ENCODE assay signal across 24 cellular contexts in genomic region chr6:18412644-18413043, GRCh38. TPM values are rescaled to one million over a fixed set of nuclear protein-coding genes. Genes with fewer than 3 reads are reported as not detected.
A peak's percentile ranks its signal among the peaks of the same experiment; 100 is the strongest.
DNase-seq lines count a peak whose midpoint lies in the region; ATAC-seq, FAIRE-seq and TF ChIP-seq lines count a peak whose summit lies in the region.
"Had no signal": no experiment of that assay in that cellular context is flagged by ENCODE, and none has a peak within 500 bp of the region (broad histone marks: within the 10 kb centered on the region; RNA-seq: fewer than 3 reads in every experiment).

No MANE protein-coding gene starts in this region.

- TF ChIP-seq RAD21 in HepG2 (CRISPR knock-in tag; IDR thresholded peaks at IDR 0.05), result no peak

- intact Hi-C loops in left lung (cut with DNase I) (no loop called here), HepG2 (cut with micrococcal nuclease; ENCODE audit: unreplicated experiment) (no loop called here)

- H3K4me1 ChIP-seq in GM23248 (ENCODE audit: insufficient read depth), result peaks cover 28% of the 10 kb centered on the region
- H3K4me1 ChIP-seq in astrocyte (ENCODE audit: insufficient read depth, low read length), result peaks cover 9% of the 10 kb centered on the region
- H3K4me1 ChIP-seq in neutrophil (ENCODE audit: control insufficient read depth in 1 of 2, insufficient read depth in 1 of 2, low read depth in 1 of 2, low read length in 1 of 2), result peaks cover 56 to 59% of the 10 kb centered on the region in 2 experiments
- H3K4me1 ChIP-seq in left lung, result peaks cover 0 to 78% of the 10 kb centered on the region in 2 donors
- H3K4me1 ChIP-seq in effector memory CD4-positive, alpha-beta T cell (ENCODE audit: control insufficient read depth, insufficient read depth, low read length, poor library complexity, severe bottlenecking), result no peaks in the 10 kb centered on the region
- H3K4me1 ChIP-seq in HepG2 (ENCODE audit: insufficient read depth, low read length), result peaks cover 10% of the 10 kb centered on the region
- H3K4me1 ChIP-seq: breast epithelium, SJCRH30 had no signal

- H3K79me2 ChIP-seq in GM23248 (ENCODE audit: insufficient read depth) (no peaks in the 10 kb centered on the region), astrocyte (ENCODE audit: insufficient read depth, low read length) (no peaks in the 10 kb centered on the region), HepG2 (ENCODE audit: insufficient read depth, low read length) (no peaks in the 10 kb centered on the region)

- TF ChIP-seq EP300 in HepG2 (IDR thresholded peaks at IDR 0.05; ENCODE audit: low read depth in 2 of 2, low read length in 2 of 2) (no peak), HepG2 (CRISPR knock-in tag; IDR thresholded peaks at IDR 0.05; ENCODE audit: borderline replicate concordance) (no peak)

- H3F3A ChIP-seq in GM23248 (ENCODE audit: insufficient read depth), result peaks cover 11% of the 10 kb centered on the region; the same call in 1 of the 2 replicates

- H3K36me3 ChIP-seq in GM23248 (ENCODE audit: low read depth), result no peaks in the 10 kb centered on the region
- H3K36me3 ChIP-seq in astrocyte (ENCODE audit: insufficient read depth, low read length), result no peaks in the 10 kb centered on the region
- H3K36me3 ChIP-seq in neutrophil, result peaks cover 8% of the 10 kb centered on the region
- H3K36me3 ChIP-seq in left lung, result peaks cover 0 to 19% of the 10 kb centered on the region in 2 donors
- no peaks in the 10 kb centered on the region for H3K36me3 ChIP-seq in effector memory CD4-positive, alpha-beta T cell (ENCODE audit: control insufficient read depth, insufficient read depth, low read length)
- no peaks in the 10 kb centered on the region; a peak in 2 of 5 replicates for H3K36me3 ChIP-seq in HepG2 (replicated peaks in 1 of 2; ENCODE audit: control insufficient read depth in 1 of 2, insufficient read depth in 2 of 2, low read length in 2 of 2)
- H3K36me3 ChIP-seq: breast epithelium, SJCRH30 had no signal

- CTCF ChIA-PET in HepG2 (lab: Yijun Ruan, JAX; ENCODE audit: low intra/inter-chr PET ratio, low total read pairs), result no interaction called here

- H3K9ac ChIP-seq in GM23248, result no peak overlapping the region
- H3K9ac ChIP-seq in astrocyte (ENCODE audit: low read length), result peak overlapping the region; percentile 18
- no peak overlapping the region for H3K9ac ChIP-seq in HepG2 (ENCODE audit: insufficient read depth, low read depth, low read length)

- 72 to 81% methylated on average over 1 of the region's 1 CpG for WGBS in GM23248 (ENCODE audit: low coverage in 1 of 2, low lambda C conversion rate in 2 of 2, missing lambda C conversion rate in 2 of 2), 2 experiments
- 95% methylated on average over 1 of the region's 1 CpG for WGBS in HepG2 (ENCODE audit: low lambda C conversion rate)

- H3K27ac Mint-ChIP-seq in astrocyte (ENCODE audit: unreplicated experiment) (no peak overlapping the region), endothelial cell (ENCODE audit: unreplicated experiment) (no peak overlapping the region)
- H3K27ac Mint-ChIP-seq: activated CD4-positive, alpha-beta memory T cell treated with anti-CD3 and anti-CD28 coated beads, Interleukin-2, amount 10 ng/mL, durations not matched to agents 7 days and 5 days; activated naive CD4-positive, alpha-beta T cell treated with anti-CD3 and anti-CD28 coated beads, Interleukin-2, amount 10 ng/mL, durations not matched to agents 7 days and 5 days; CD8-positive, alpha-beta T cell; HFFc6; nephron progenitor cell had no signal

- no peaks in the 10 kb centered on the region for H3K9me3 Mint-ChIP-seq in astrocyte (ENCODE audit: unreplicated experiment)
- no peaks in the 10 kb centered on the region for H3K9me3 Mint-ChIP-seq in endothelial cell (ENCODE audit: unreplicated experiment)
- H3K9me3 Mint-ChIP-seq: activated CD4-positive, alpha-beta memory T cell treated with anti-CD3 and anti-CD28 coated beads, Interleukin-2, amount 10 ng/mL, durations not matched to agents 7 days and 5 days; activated naive CD4-positive, alpha-beta T cell treated with anti-CD3 and anti-CD28 coated beads, Interleukin-2, amount 10 ng/mL, durations not matched to agents 7 days and 5 days; CD8-positive, alpha-beta T cell; HFFc6; nephron progenitor cell had no signal

- no peak for TF ChIP-seq CTCF in astrocyte (IDR thresholded peaks at IDR 0.05; ENCODE audit: insufficient read depth, low read depth, low read length)
- no peak for TF ChIP-seq CTCF in neutrophil (IDR thresholded peaks at IDR 0.05)
- TF ChIP-seq CTCF in left lung (IDR thresholded peaks at IDR 0.05), result no peak
- TF ChIP-seq CTCF in endothelial cell (IDR thresholded peaks at IDR 0.05; ENCODE audit: unreplicated experiment), result no peak
- TF ChIP-seq CTCF in HepG2 (CRISPR knock-in tag; IDR thresholded peaks at IDR 0.05), result no peak

- in situ Hi-C loops in GM23248 (cut with MboI), result no loop called here
- in situ Hi-C loops in HepG2 (cut with HindIII; ENCODE audit: extremely low pct_ligation_motif_present, low pct_unique_long_range_greater_than_20kb), result no loop called here

- H3K4me3 ChIP-seq in GM23248, result no peak overlapping the region
- no peak overlapping the region for H3K4me3 ChIP-seq in astrocyte (ENCODE audit: insufficient read depth, low read depth, low read length)
- peak overlapping the region; percentile 19 to 31 for H3K4me3 ChIP-seq in neutrophil (ENCODE audit: low read depth in 1 of 2, low read length in 1 of 2)
- H3K4me3 ChIP-seq in left lung, result no peak overlapping the region
- no peak overlapping the region for H3K4me3 ChIP-seq in effector memory CD4-positive, alpha-beta T cell (ENCODE audit: insufficient read depth, low read depth, low read length, poor library complexity, severe bottlenecking)
- no peak overlapping the region for H3K4me3 ChIP-seq in HepG2 (replicated peaks in 1 of 3; ENCODE audit: insufficient read depth in 1 of 3, low read depth in 2 of 3, low read length in 3 of 3)
- H3K4me3 ChIP-seq: breast epithelium, PC-9, SJCRH30 had no signal

- FAIRE-seq in astrocyte (lab: Jason Lieb, UNC) (peak; percentile 13), HepG2 (lab: Jason Lieb, UNC) (no peak)
- FAIRE-seq: frontal cortex, GM18507 had no signal

- BruUV-seq in HepG2 (replicated peaks; lab: Mats Ljungman, UMichigan), result no TSS peak

- H3K27ac ChIP-seq in GM23248 (peak overlapping the region; percentile 1; the same call in 1 of the 2 replicates), astrocyte (ENCODE audit: low read depth, low read length) (peak overlapping the region; percentile 8), neutrophil (peak overlapping the region; percentile 82), left lung (peak overlapping the region in 1 of 2 donors; percentile 78), HepG2 (ENCODE audit: extremely low read length, insufficient read depth, low read length) (no peak overlapping the region)
- H3K27ac ChIP-seq in effector memory CD4-positive, alpha-beta T cell (ENCODE audit: insufficient read depth, low read length, poor library complexity, severe bottlenecking), result no peak overlapping the region
- H3K27ac ChIP-seq: breast epithelium, PC-9, SJCRH30 had no signal

- H3K36me3 Mint-ChIP-seq in astrocyte (ENCODE audit: low read depth, unreplicated experiment) (no peaks in the 10 kb centered on the region), endothelial cell (ENCODE audit: low read depth, unreplicated experiment) (peaks cover 12% of the 10 kb centered on the region)
- H3K36me3 Mint-ChIP-seq: activated naive CD4-positive, alpha-beta T cell treated with anti-CD3 and anti-CD28 coated beads, Interleukin-2, amount 10 ng/mL, durations not matched to agents 7 days and 5 days had no signal

- POLR2A ChIA-PET in HepG2 (lab: Yijun Ruan, JAX), result no interaction called here

- H3K9me3 ChIP-seq in GM23248 (ENCODE audit: low read depth) (no peaks in the 10 kb centered on the region), astrocyte (ENCODE audit: insufficient read depth, low read depth, low read length) (no peaks in the 10 kb centered on the region), neutrophil (no peaks in the 10 kb centered on the region), left lung (no peaks in the 10 kb centered on the region), HepG2 (ENCODE audit: low read length) (no peaks in the 10 kb centered on the region)
- no peaks in the 10 kb centered on the region for H3K9me3 ChIP-seq in effector memory CD4-positive, alpha-beta T cell (ENCODE audit: control insufficient read depth, low read length)
- H3K9me3 ChIP-seq: breast epithelium, SJCRH30 had no signal

- H2AFZ ChIP-seq in GM23248, result no peak overlapping the region; the same call in 1 of the 2 replicates
- no peak overlapping the region for H2AFZ ChIP-seq in astrocyte (ENCODE audit: low read depth, low read length)
- no peak overlapping the region for H2AFZ ChIP-seq in HepG2 (ENCODE audit: low read length)
- H2AFZ ChIP-seq: PC-9 had no signal

- H3K9me2 ChIP-seq in GM23248 (ENCODE audit: insufficient read depth), result no peaks in the 10 kb centered on the region

- H4K20me1 ChIP-seq in GM23248 (ENCODE audit: insufficient read depth), result no peaks in the 10 kb centered on the region
- no peaks in the 10 kb centered on the region for H4K20me1 ChIP-seq in astrocyte (ENCODE audit: insufficient read depth, low read length)
- no peaks in the 10 kb centered on the region for H4K20me1 ChIP-seq in HepG2 (ENCODE audit: insufficient read depth, low read length)

- H3K4me2 ChIP-seq in GM23248 (ENCODE audit: unreplicated experiment) (peak overlapping the region; percentile 45), astrocyte (ENCODE audit: low read length) (peak overlapping the region; percentile 20), HepG2 (ENCODE audit: low read depth, low read length) (no peak overlapping the region)
- H3K4me2 ChIP-seq: PC-9 had no signal

- H3K27me3 Mint-ChIP-seq in astrocyte (ENCODE audit: low read depth, unreplicated experiment), result no peaks in the 10 kb centered on the region
- H3K27me3 Mint-ChIP-seq in endothelial cell (ENCODE audit: unreplicated experiment), result peaks cover 2% of the 10 kb centered on the region
- H3K27me3 Mint-ChIP-seq: activated CD4-positive, alpha-beta memory T cell treated with anti-CD3 and anti-CD28 coated beads, Interleukin-2, amount 10 ng/mL, durations not matched to agents 7 days and 5 days; activated naive CD4-positive, alpha-beta T cell treated with anti-CD3 and anti-CD28 coated beads, Interleukin-2, amount 10 ng/mL, durations not matched to agents 7 days and 5 days had no signal

- no peak for ATAC-seq in left lung
- ATAC-seq in HepG2, result no peak
- ATAC-seq: CD8-positive, alpha-beta T cell; left cardiac atrium had no signal

- DNase-seq in AG08396 (ENCODE audit: low spot score) (peak; percentile 13), GM23248 (peak; percentile 70), astrocyte (ENCODE audit: low read depth) (peak; percentile 86), left lung (no peak), endothelial cell (ENCODE audit: low spot score) (no peak), HepG2 (ENCODE audit: low spot score) (no peak)
- DNase-seq in effector memory CD4-positive, alpha-beta T cell, result no peak
- DNase-seq: activated CD4-positive, alpha-beta memory T cell treated with anti-CD3 and anti-CD28 coated beads, Interleukin-2, amount 10 ng/mL, durations not matched to agents 7 days and 5 days; activated naive CD4-positive, alpha-beta T cell treated with anti-CD3 and anti-CD28 coated beads, Interleukin-2, amount 10 ng/mL, durations not matched to agents 7 days and 5 days; activated T-cell treated with anti-CD3 and anti-CD28 coated beads, Interleukin-2, amount 50 U/mL, for 1 hour; CD8-positive, alpha-beta T cell; DMS79 treated with DMSO at 0.1 percent for 48 hours; HFFc6; left cardiac atrium; NCI-H1436; NCI-H69; nephron progenitor cell; PC-9; SJCRH30; T-helper 2 cell had no signal

- TF ChIP-seq POLR2A in HepG2 (IDR thresholded peaks at IDR 0.05; ENCODE audit: insufficient read depth in 1 of 2, low read depth in 2 of 2, low read length in 2 of 2), result no peak

- H3K4me1 Mint-ChIP-seq in astrocyte (ENCODE audit: low read depth, unreplicated experiment), result peaks cover 23% of the 10 kb centered on the region
- peaks cover 5% of the 10 kb centered on the region for H3K4me1 Mint-ChIP-seq in endothelial cell (ENCODE audit: unreplicated experiment)
- H3K4me1 Mint-ChIP-seq: activated CD4-positive, alpha-beta memory T cell treated with anti-CD3 and anti-CD28 coated beads, Interleukin-2, amount 10 ng/mL, durations not matched to agents 7 days and 5 days; activated naive CD4-positive, alpha-beta T cell treated with anti-CD3 and anti-CD28 coated beads, Interleukin-2, amount 10 ng/mL, durations not matched to agents 7 days and 5 days; nephron progenitor cell had no signal

- H3K4me3 Mint-ChIP-seq in astrocyte (ENCODE audit: unreplicated experiment), result no peak overlapping the region
- no peak overlapping the region for H3K4me3 Mint-ChIP-seq in endothelial cell (ENCODE audit: unreplicated experiment)
- H3K4me3 Mint-ChIP-seq: activated CD4-positive, alpha-beta memory T cell treated with anti-CD3 and anti-CD28 coated beads, Interleukin-2, amount 10 ng/mL, durations not matched to agents 7 days and 5 days; activated naive CD4-positive, alpha-beta T cell treated with anti-CD3 and anti-CD28 coated beads, Interleukin-2, amount 10 ng/mL, durations not matched to agents 7 days and 5 days; CD8-positive, alpha-beta T cell; HFFc6; nephron progenitor cell had no signal

- no peaks in the 10 kb centered on the region for H3K27me3 ChIP-seq in GM23248 (replicated peaks; ENCODE audit: insufficient read depth)
- H3K27me3 ChIP-seq in astrocyte (ENCODE audit: insufficient read depth, low read length), result no peaks in the 10 kb centered on the region
- H3K27me3 ChIP-seq in neutrophil, result no peaks in the 10 kb centered on the region
- no peaks in the 10 kb centered on the region for H3K27me3 ChIP-seq in left lung
- H3K27me3 ChIP-seq in effector memory CD4-positive, alpha-beta T cell (replicated peaks; ENCODE audit: control insufficient read depth, insufficient read depth, low read length, poor library complexity, severe bottlenecking), result no peaks in the 10 kb centered on the region
- H3K27me3 ChIP-seq in HepG2 (ENCODE audit: control insufficient read depth in 1 of 2, insufficient read depth in 2 of 2, low read length in 2 of 2), result no peaks in the 10 kb centered on the region
- H3K27me3 ChIP-seq: breast epithelium, SJCRH30 had no signal

RNA-seq across cellular contexts. Expression of gene RNF144B, which starts 25.5 kb away (rescaled TPM):
- 3.5 and 3.7 TPM in 2 replicates for total RNA-seq in GM23248 (2014; rRNA removed; shearing (Covaris generic))
- polyA plus RNA-seq in GM23248 (2016; fragmentation: Nextera tagmentation; extraction: Ambion mirVana) (2.6 and 2.7 TPM in 2 replicates), HepG2 (2011; rRNA removed) (1.2 and 1.8 TPM in 2 replicates)
- total RNA-seq in astrocyte (3.6 and 7.2 TPM in 2 replicates), left lung (10 to 100 TPM; 60.4 to 74.8 TPM), endothelial cell (ENCODE audit: unreplicated experiment) (23.2 TPM), HepG2 (2016; rRNA removed; fragmentation: Illumina TruSeq; extraction: Trizol) (4.3 and 5.3 TPM in 2 replicates)
- total RNA-seq in HepG2 (2016; cell fraction: cytosol; rRNA removed; fragmentation: Illumina TruSeq; extraction: Trizol; ENCODE audit: low read depth), result 0.35 and 0.81 TPM in 2 replicates
- 3.7 and 6.0 TPM in 2 replicates for total RNA-seq in HepG2 (2016; cell fraction: insoluble cytoplasmic fraction; rRNA removed; fragmentation: Illumina TruSeq; extraction: Trizol)
- total RNA-seq in HepG2 (2016; cell fraction: membrane; rRNA removed; fragmentation: Illumina TruSeq; extraction: Trizol), result 1.9 and 2.1 TPM in 2 replicates
- 2.6 and 3.2 TPM in 2 replicates for total RNA-seq in HepG2 (2016; cell fraction: nucleus; rRNA removed; fragmentation: Illumina TruSeq; extraction: Trizol)
- polyA plus RNA-seq in HepG2 (2011; cell fraction: cytosol; rRNA removed), result 0.90 and 1.1 TPM in 2 replicates
- polyA plus RNA-seq in HepG2 (2011; cell fraction: nucleus; rRNA removed), result 0.80 and 1.1 TPM in 2 replicates
- polyA plus RNA-seq in HepG2 (2012), result 0.76 and 1.7 TPM in 2 replicates
- 0.14 and 0.21 TPM in 2 replicates for polyA plus RNA-seq in HepG2 (2016; cell fraction: cytosol; fragmentation: Illumina TruSeq; extraction: Trizol; ENCODE audit: low read depth)
- 3.6 and 3.8 TPM in 2 replicates for polyA plus RNA-seq in HepG2 (2016; cell fraction: insoluble cytoplasmic fraction; fragmentation: Illumina TruSeq; extraction: Trizol; ENCODE audit: low read depth)
- polyA plus RNA-seq in HepG2 (2016; cell fraction: membrane; fragmentation: Illumina TruSeq; extraction: Trizol; ENCODE audit: low read depth), result 0.64 TPM in 2 replicates
- 2.2 and 2.6 TPM in 2 replicates for polyA plus RNA-seq in HepG2 (2016; cell fraction: nucleus; fragmentation: Illumina TruSeq; extraction: Trizol; ENCODE audit: insufficient read depth, low read depth)
- 4.0 and 5.3 TPM in 2 replicates for polyA minus RNA-seq in HepG2 (2011; rRNA and poly(A)+ RNA removed; ENCODE audit: low replicate concordance)
- polyA minus RNA-seq in HepG2 (2011; cell fraction: cytosol; rRNA and poly(A)+ RNA removed), result 2.8 and 3.2 TPM in 2 replicates
- polyA minus RNA-seq in HepG2 (2011; cell fraction: nucleus; rRNA and poly(A)+ RNA removed), result 2.1 and 3.5 TPM in 2 replicates

Comparison
In these comparisons a context has a peak if more than half of its experiments do, and no peak if none do; other contexts are left out.
1. DNase-seq: peak in AG08396 (single experiment), GM23248 (single experiment) and astrocyte (single experiment); none in left lung (0 of 2), endothelial cell (single experiment), effector memory CD4-positive, alpha-beta T cell (0 of 3) and HepG2 (single experiment).
2. H3K27ac ChIP-seq: peak in GM23248 (single experiment), astrocyte (single experiment) and neutrophil (single experiment); none in effector memory CD4-positive, alpha-beta T cell (single experiment) and HepG2 (single experiment).
3. H3K4me3 ChIP-seq: peak in neutrophil (2 of 2); none in GM23248 (single experiment), astrocyte (single experiment), left lung (0 of 2), effector memory CD4-positive, alpha-beta T cell (single experiment) and HepG2 (0 of 3).